Comparison of ENCODE assay signal across 8 cellular contexts in genomic region chr21:42513985-42514882, GRCh38. TPM values are rescaled to one million over a fixed set of nuclear protein-coding genes. Genes with fewer than 3 reads are reported as not detected.
DNase-seq lines count a peak whose midpoint lies in the region; TF ChIP-seq lines count a peak whose summit lies in the region.

No MANE protein-coding gene starts in this region.

- no peak for DNase-seq in CD14-positive monocyte (ENCODE audit: low spot score)
- DNase-seq in GM20000 (ENCODE audit: low spot score) = peak; percentile 83
- peak; percentile 61 for DNase-seq in NAMALWA (ENCODE audit: low spot score)
- peak; percentile 72 to 76 for DNase-seq in activated CD4-positive, alpha-beta T cell treated with anti-CD3 and anti-CD28 coated beads, Interleukin-2, amount 50 U/mL, for 48 hours
- DNase-seq in effector memory CD4-positive, alpha-beta T cell = peak; percentile 27 to 33 (median 32)
- DNase-seq in SKM-1 (lab: John Stamatoyannopoulos, UW; ENCODE audit: unreplicated experiment) = no peak

- intact Hi-C loops in CD14-positive monocyte (cut with micrococcal nuclease) = no loop called here

- peak overlapping the region; percentile 78 for H3K27ac ChIP-seq in effector memory CD4-positive, alpha-beta T cell (ENCODE audit: insufficient read depth, low read length, poor library complexity, severe bottlenecking)
- peak overlapping the region; percentile 55 for H3K27ac ChIP-seq in muscle layer of colon (ENCODE audit: low read depth, low read length)

- peaks cover 13% of the 10 kb centered on the region for H3K36me3 ChIP-seq in effector memory CD4-positive, alpha-beta T cell (ENCODE audit: control insufficient read depth, insufficient read depth, low read length)
- peaks cover 6% of the 10 kb centered on the region for H3K36me3 ChIP-seq in muscle layer of colon (ENCODE audit: insufficient read depth, low read length)

- H3K27me3 ChIP-seq in effector memory CD4-positive, alpha-beta T cell (replicated peaks; ENCODE audit: control insufficient read depth, insufficient read depth, low read length, poor library complexity, severe bottlenecking) = no peaks in the 10 kb centered on the region
- no peaks in the 10 kb centered on the region for H3K27me3 ChIP-seq in muscle layer of colon (ENCODE audit: control insufficient read depth in 1 of 2, insufficient read depth in 2 of 2, low read length in 2 of 2)

- no peaks in the 10 kb centered on the region for H3K9me3 ChIP-seq in effector memory CD4-positive, alpha-beta T cell (ENCODE audit: control insufficient read depth, low read length)
- H3K9me3 ChIP-seq in muscle layer of colon (ENCODE audit: low read length) = no peaks in the 10 kb centered on the region

- H3K36me3 Mint-ChIP-seq in CD14-positive monocyte = peaks cover 24 to 28% of the 10 kb centered on the region in 2 donors
- H3K36me3 Mint-ChIP-seq in stimulated activated naive CD8-positive, alpha-beta T cell treated with anti-CD3 and anti-CD28 coated beads, Interleukin-15, Interleukin-2, amounts not matched to agents 100 ng/mL and 50 ng/mL, for 24 hours (ENCODE audit: low read depth) = peaks cover 26% of the 10 kb centered on the region

- no peaks in the 10 kb centered on the region for H3K9me3 Mint-ChIP-seq in CD14-positive monocyte
- no peaks in the 10 kb centered on the region for H3K9me3 Mint-ChIP-seq in stimulated activated naive CD8-positive, alpha-beta T cell treated with anti-CD3 and anti-CD28 coated beads, Interleukin-15, Interleukin-2, amounts not matched to agents 100 ng/mL and 50 ng/mL, for 24 hours

- TF ChIP-seq CTCF in CD14-positive monocyte (IDR thresholded peaks at IDR 0.05) (no peak), GM20000 (IDR thresholded peaks at IDR 0.05; ENCODE audit: extremely low read depth, missing control alignments) (no peak)

- H3K4me1 ChIP-seq in effector memory CD4-positive, alpha-beta T cell (ENCODE audit: control insufficient read depth, insufficient read depth, low read length, poor library complexity, severe bottlenecking) = peaks cover 14% of the 10 kb centered on the region
- H3K4me1 ChIP-seq in muscle layer of colon (ENCODE audit: insufficient read depth, low read length) = peaks cover 12% of the 10 kb centered on the region

- no peaks in the 10 kb centered on the region for H3K27me3 Mint-ChIP-seq in CD14-positive monocyte (ENCODE audit: low read depth in 3 of 3)
- H3K27me3 Mint-ChIP-seq in stimulated activated naive CD8-positive, alpha-beta T cell treated with anti-CD3 and anti-CD28 coated beads, Interleukin-15, Interleukin-2, amounts not matched to agents 100 ng/mL and 50 ng/mL, for 24 hours = no peaks in the 10 kb centered on the region

- H3K4me1 Mint-ChIP-seq in CD14-positive monocyte = peaks cover 21% of the 10 kb centered on the region
- H3K4me1 Mint-ChIP-seq in stimulated activated naive CD8-positive, alpha-beta T cell treated with anti-CD3 and anti-CD28 coated beads, Interleukin-15, Interleukin-2, amounts not matched to agents 100 ng/mL and 50 ng/mL, for 24 hours (ENCODE audit: low read depth) = peaks cover 39% of the 10 kb centered on the region

- H3K4me3 ChIP-seq in effector memory CD4-positive, alpha-beta T cell (ENCODE audit: insufficient read depth, low read depth, low read length, poor library complexity, severe bottlenecking) = peak overlapping the region; percentile 97
- H3K4me3 ChIP-seq in muscle layer of colon (ENCODE audit: low read depth in 1 of 2, low read length in 2 of 2) = peak overlapping the region; percentile 68 to 92

- peak overlapping the region; percentile 56 to 88 (median 76) for H3K27ac Mint-ChIP-seq in CD14-positive monocyte
- peak overlapping the region; percentile 56 for H3K27ac Mint-ChIP-seq in stimulated activated naive CD8-positive, alpha-beta T cell treated with anti-CD3 and anti-CD28 coated beads, Interleukin-15, Interleukin-2, amounts not matched to agents 100 ng/mL and 50 ng/mL, for 24 hours

- peak overlapping the region; percentile 92 to 97 for H3K4me3 Mint-ChIP-seq in CD14-positive monocyte
- H3K4me3 Mint-ChIP-seq in stimulated activated naive CD8-positive, alpha-beta T cell treated with anti-CD3 and anti-CD28 coated beads, Interleukin-15, Interleukin-2, amounts not matched to agents 100 ng/mL and 50 ng/mL, for 24 hours = peak overlapping the region; percentile 87

- H3K9ac ChIP-seq in muscle layer of colon (ENCODE audit: low read length) = peak overlapping the region; percentile 21

RNA-seq across cellular contexts. Expression of gene SLC37A1, which starts 0.6 kb away (rescaled TPM):
- polyA plus RNA-seq in CD14-positive monocyte = 1 to 10 TPM; 2.7 to 4.3 TPM

RNA-seq across cellular contexts. Expression of gene RSPH1, which starts 18.2 kb away (rescaled TPM):
- not detected for polyA plus RNA-seq in CD14-positive monocyte

Comparison
In these comparisons a context has a peak if more than half of its experiments do, and no peak if none do; other contexts are left out.
1. DNase-seq: peak in GM20000 (single experiment), NAMALWA (single experiment), activated CD4-positive, alpha-beta T cell treated with anti-CD3 and anti-CD28 coated beads, Interleukin-2, amount 50 U/mL, for 48 hours (2 of 2) and effector memory CD4-positive, alpha-beta T cell (3 of 3); none in CD14-positive monocyte (single experiment) and SKM-1 (single experiment).